Comparison of ENCODE assay signal across 8 cellular contexts in the genomic region with DNA sequence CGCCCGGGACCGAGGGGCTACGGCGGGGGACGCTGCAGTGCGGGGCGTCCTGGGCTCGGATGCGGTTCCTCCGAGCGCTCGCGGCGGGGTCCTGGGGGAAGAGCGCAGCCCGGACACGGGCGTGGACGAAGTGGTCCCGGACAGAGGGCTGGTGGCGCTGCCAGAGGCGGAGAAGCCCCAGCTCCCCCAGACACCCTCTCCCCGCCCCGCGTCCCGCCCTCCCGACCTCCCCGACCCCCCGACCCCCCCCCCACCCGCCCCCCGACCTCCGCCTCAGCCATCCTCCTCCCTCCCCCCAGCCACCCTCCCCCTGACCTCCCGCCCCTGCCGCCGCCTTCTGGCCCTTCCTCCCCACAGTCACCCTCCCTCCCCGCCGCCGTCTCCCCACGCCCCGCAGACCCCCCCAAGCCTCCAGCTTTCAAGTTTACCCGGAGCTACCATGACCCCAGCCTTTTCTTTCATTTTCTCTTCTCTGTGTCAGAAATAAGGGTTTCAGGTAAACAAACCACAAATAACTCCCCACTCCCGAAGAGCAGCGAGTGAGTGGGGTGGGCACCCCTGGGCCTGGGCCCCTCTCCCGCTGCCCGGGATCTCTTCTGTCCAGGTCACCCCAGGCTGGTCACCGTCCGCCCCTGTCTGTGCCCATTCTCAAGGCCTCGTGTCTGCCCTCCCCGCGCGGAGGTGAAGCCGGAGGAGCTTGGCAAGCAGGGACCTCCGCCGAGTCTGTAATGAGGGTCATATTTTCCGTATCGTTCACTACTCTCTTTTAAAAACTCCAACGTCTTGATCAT.
DNase-seq lines count a peak whose midpoint lies in the region; ATAC-seq and TF ChIP-seq lines count a peak whose summit lies in the region.

No MANE protein-coding gene starts in this region.

- DNase-seq in activated T-cell treated with anti-CD3 and anti-CD28 coated beads for 1 hour (ENCODE audit: low read depth) (peak; percentile 47), activated T-cell treated with anti-CD3 and anti-CD28 coated beads for 4 hours (no peak), foreskin fibroblast (no peak), skeletal muscle cell (ENCODE audit: low read depth) (no peak), HUDEP-2 (lab: John Stamatoyannopoulos, UW; ENCODE audit: unreplicated experiment in 76 of 76) (no peak), UCSD-AML1 (lab: John Stamatoyannopoulos, UW; ENCODE audit: unreplicated experiment) (no peak)
- peak; percentile 65 for DNase-seq in activated T-cell treated with anti-CD3 and anti-CD28 coated beads, Interleukin-2, amount 50 U/mL, for 1 hour

- no peak for TF ChIP-seq CTCF in foreskin fibroblast (IDR thresholded peaks at IDR 0.05; ENCODE audit: low read depth, low read length)

- no peak for ATAC-seq in GM19463 (IDR thresholded peaks at IDR 0.05; ENCODE audit: unreplicated experiment)

- H3K4me3 ChIP-seq in foreskin fibroblast (ENCODE audit: low read depth in 1 of 2, low read length in 2 of 2) (peak overlapping the region; percentile 48 to 50), skeletal muscle cell (ENCODE audit: low read depth, low read length) (peak overlapping the region; percentile 55)

Comparison
In these comparisons a context has a peak if more than half of its experiments do, and no peak if none do; other contexts are left out.
1. DNase-seq: peak in activated T-cell treated with anti-CD3 and anti-CD28 coated beads for 1 hour (single experiment) and activated T-cell treated with anti-CD3 and anti-CD28 coated beads, Interleukin-2, amount 50 U/mL, for 1 hour (single experiment); none in activated T-cell treated with anti-CD3 and anti-CD28 coated beads for 4 hours (single experiment), foreskin fibroblast (0 of 2), skeletal muscle cell (single experiment), HUDEP-2 (0 of 76) and UCSD-AML1 (single experiment).